Comparison of ENCODE assay signal across 1 cellular context in the genomic region with DNA sequence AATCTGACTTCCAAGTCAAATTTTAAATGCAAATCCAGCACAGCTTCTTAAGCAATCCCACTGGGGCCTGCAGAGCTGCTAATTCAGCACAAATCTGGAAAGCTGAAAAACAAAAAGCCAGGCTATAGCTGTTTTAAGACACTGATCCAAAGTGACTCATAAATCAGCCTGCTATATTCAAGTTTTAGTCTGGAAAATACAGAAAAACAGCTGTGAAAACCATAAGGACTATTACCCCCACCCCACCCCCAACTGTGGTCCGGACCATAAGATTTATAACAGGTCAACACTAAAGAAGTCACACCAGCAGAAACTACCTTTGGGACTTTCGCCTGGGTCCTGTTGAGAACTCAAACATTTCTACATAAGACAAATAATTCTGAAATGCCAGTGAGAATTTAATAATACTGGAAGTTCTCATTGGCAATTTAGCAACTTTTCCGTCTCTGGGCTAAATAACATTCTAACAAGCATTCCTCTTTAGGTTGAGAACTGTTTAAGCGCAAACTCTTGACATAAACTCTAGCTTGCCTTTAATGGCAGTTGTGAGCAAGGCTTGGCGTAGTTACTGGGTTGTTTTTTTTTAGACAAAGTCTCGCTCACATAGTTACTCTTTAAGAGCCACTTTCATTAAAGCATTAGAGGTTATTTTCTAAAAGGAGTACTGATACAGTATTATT.
TF ChIP-seq lines count a peak whose summit lies in the region.

No MANE protein-coding gene starts in this region.

TF ChIP-seq in GM23338, 12 proteins besides CTCF, POLR2A, EP300 and RAD21 (continued from another document):
- TF ChIP-seq, protein P1, sequence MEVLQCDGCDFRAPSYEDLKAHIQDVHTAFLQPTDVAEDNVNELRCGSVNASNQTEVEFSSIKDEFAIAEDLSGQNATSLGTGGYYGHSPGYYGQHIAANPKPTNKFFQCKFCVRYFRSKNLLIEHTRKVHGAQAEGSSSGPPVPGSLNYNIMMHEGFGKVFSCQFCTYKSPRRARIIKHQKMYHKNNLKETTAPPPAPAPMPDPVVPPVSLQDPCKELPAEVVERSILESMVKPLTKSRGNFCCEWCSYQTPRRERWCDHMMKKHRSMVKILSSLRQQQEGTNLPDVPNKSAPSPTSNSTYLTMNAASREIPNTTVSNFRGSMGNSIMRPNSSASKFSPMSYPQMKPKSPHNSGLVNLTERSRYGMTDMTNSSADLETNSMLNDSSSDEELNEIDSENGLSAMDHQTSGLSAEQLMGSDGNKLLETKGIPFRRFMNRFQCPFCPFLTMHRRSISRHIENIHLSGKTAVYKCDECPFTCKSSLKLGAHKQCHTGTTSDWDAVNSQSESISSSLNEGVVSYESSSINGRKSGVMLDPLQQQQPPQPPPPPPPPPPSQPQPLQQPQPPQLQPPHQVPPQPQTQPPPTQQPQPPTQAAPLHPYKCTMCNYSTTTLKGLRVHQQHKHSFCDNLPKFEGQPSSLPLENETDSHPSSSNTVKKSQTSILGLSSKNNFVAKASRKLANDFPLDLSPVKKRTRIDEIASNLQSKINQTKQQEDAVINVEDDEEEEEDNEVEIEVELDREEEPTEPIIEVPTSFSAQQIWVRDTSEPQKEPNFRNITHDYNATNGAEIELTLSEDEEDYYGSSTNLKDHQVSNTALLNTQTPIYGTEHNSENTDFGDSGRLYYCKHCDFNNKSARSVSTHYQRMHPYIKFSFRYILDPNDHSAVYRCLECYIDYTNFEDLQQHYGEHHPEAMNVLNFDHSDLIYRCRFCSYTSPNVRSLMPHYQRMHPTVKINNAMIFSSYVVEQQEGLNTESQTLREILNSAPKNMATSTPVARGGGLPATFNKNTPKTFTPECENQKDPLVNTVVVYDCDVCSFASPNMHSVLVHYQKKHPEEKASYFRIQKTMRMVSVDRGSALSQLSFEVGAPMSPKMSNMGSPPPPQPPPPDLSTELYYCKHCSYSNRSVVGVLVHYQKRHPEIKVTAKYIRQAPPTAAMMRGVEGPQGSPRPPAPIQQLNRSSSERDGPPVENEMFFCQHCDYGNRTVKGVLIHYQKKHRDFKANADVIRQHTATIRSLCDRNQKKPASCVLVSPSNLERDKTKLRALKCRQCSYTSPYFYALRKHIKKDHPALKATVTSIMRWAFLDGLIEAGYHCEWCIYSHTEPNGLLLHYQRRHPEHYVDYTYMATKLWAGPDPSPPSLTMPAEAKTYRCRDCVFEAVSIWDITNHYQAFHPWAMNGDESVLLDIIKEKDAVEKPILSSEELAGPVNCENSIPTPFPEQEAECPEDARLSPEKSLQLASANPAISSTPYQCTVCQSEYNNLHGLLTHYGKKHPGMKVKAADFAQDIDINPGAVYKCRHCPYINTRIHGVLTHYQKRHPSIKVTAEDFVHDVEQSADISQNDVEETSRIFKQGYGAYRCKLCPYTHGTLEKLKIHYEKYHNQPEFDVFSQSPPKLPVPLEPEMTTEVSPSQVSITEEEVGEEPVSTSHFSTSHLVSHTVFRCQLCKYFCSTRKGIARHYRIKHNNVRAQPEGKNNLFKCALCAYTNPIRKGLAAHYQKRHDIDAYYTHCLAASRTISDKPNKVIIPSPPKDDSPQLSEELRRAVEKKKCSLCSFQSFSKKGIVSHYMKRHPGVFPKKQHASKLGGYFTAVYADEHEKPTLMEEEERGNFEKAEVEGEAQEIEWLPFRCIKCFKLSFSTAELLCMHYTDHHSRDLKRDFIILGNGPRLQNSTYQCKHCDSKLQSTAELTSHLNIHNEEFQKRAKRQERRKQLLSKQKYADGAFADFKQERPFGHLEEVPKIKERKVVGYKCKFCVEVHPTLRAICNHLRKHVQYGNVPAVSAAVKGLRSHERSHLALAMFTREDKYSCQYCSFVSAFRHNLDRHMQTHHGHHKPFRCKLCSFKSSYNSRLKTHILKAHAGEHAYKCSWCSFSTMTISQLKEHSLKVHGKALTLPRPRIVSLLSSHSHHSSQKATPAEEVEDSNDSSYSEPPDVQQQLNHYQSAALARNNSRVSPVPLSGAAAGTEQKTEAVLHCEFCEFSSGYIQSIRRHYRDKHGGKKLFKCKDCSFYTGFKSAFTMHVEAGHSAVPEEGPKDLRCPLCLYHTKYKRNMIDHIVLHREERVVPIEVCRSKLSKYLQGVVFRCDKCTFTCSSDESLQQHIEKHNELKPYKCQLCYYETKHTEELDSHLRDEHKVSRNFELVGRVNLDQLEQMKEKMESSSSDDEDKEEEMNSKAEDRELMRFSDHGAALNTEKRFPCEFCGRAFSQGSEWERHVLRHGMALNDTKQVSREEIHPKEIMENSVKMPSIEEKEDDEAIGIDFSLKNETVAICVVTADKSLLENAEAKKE (CRISPR knock-in tag; IDR thresholded peaks at IDR 0.05): no peak
- TF ChIP-seq ZNF114 (CRISPR knock-in tag; IDR thresholded peaks at IDR 0.05) (no peak), CREB1 (CRISPR knock-in tag; IDR thresholded peaks at IDR 0.05; ENCODE audit: low read depth) (no peak), JUNB (IDR thresholded peaks at IDR 0.05; ENCODE audit: unreplicated experiment) (no peak), POLR2AphosphoS5 (IDR thresholded peaks at IDR 0.05; ENCODE audit: low read depth) (no peak), EZH2phosphoT487 (IDR thresholded peaks at IDR 0.05; ENCODE audit: unreplicated experiment) (no peak), EZH2 (IDR thresholded peaks at IDR 0.05; ENCODE audit: low read depth, unreplicated experiment) (no peak), STAT1 (IDR thresholded peaks at IDR 0.05; ENCODE audit: unreplicated experiment) (no peak), NANOG (IDR thresholded peaks at IDR 0.05; ENCODE audit: borderline replicate concordance) (no peak)
- TF ChIP-seq, protein P2, sequence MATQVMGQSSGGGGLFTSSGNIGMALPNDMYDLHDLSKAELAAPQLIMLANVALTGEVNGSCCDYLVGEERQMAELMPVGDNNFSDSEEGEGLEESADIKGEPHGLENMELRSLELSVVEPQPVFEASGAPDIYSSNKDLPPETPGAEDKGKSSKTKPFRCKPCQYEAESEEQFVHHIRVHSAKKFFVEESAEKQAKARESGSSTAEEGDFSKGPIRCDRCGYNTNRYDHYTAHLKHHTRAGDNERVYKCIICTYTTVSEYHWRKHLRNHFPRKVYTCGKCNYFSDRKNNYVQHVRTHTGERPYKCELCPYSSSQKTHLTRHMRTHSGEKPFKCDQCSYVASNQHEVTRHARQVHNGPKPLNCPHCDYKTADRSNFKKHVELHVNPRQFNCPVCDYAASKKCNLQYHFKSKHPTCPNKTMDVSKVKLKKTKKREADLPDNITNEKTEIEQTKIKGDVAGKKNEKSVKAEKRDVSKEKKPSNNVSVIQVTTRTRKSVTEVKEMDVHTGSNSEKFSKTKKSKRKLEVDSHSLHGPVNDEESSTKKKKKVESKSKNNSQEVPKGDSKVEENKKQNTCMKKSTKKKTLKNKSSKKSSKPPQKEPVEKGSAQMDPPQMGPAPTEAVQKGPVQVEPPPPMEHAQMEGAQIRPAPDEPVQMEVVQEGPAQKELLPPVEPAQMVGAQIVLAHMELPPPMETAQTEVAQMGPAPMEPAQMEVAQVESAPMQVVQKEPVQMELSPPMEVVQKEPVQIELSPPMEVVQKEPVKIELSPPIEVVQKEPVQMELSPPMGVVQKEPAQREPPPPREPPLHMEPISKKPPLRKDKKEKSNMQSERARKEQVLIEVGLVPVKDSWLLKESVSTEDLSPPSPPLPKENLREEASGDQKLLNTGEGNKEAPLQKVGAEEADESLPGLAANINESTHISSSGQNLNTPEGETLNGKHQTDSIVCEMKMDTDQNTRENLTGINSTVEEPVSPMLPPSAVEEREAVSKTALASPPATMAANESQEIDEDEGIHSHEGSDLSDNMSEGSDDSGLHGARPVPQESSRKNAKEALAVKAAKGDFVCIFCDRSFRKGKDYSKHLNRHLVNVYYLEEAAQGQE (IDR thresholded peaks at IDR 0.05; ENCODE audit: unreplicated experiment): no peak
- TF ChIP-seq, protein P3, sequence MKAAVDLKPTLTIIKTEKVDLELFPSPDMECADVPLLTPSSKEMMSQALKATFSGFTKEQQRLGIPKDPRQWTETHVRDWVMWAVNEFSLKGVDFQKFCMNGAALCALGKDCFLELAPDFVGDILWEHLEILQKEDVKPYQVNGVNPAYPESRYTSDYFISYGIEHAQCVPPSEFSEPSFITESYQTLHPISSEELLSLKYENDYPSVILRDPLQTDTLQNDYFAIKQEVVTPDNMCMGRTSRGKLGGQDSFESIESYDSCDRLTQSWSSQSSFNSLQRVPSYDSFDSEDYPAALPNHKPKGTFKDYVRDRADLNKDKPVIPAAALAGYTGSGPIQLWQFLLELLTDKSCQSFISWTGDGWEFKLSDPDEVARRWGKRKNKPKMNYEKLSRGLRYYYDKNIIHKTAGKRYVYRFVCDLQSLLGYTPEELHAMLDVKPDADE (IDR thresholded peaks at IDR 0.05): no peak
